Comparison of ENCODE assay signal across 8 cellular contexts in genomic region chr16:74298104-74298503, GRCh38. TPM values are rescaled to one million over a fixed set of nuclear protein-coding genes. Genes with fewer than 3 reads are reported as not detected.
DNase-seq lines count a peak whose midpoint lies in the region; ATAC-seq and TF ChIP-seq lines count a peak whose summit lies in the region.

No MANE protein-coding gene starts in this region.

- H3K4me1 ChIP-seq in Karpas-422 (ENCODE audit: low read length): peaks cover 28% of the 10 kb centered on the region

- H3K27me3 Mint-ChIP-seq in CD14-positive monocyte (ENCODE audit: low read depth in 3 of 3): no peaks in the 10 kb centered on the region
- no peaks in the 10 kb centered on the region for H3K27me3 Mint-ChIP-seq in nephron (ENCODE audit: low read depth)

- H3K9me2 ChIP-seq in Karpas-422 (replicated peaks; ENCODE audit: insufficient read depth, low read length): no peaks in the 10 kb centered on the region

- H3K27ac Mint-ChIP-seq in CD14-positive monocyte: peak overlapping the region in 4 of 7 donors; percentile 95 to 98 (median 98)
- no peak overlapping the region for H3K27ac Mint-ChIP-seq in nephron

- H3K27ac ChIP-seq in Karpas-422 (ENCODE audit: low read length): 0 out of 2 replicates have a peak overlapping the region, but pooled peaks have one; percentile 77

- H3K36me3 ChIP-seq in Karpas-422 (ENCODE audit: insufficient read depth, low read length): peaks cover 52% of the 10 kb centered on the region

- H3K9me3 Mint-ChIP-seq in CD14-positive monocyte (no peaks in the 10 kb centered on the region), nephron (no peaks in the 10 kb centered on the region)

- H4K20me1 ChIP-seq in Karpas-422 (ENCODE audit: insufficient read depth, low read depth, low read length): peaks cover 31% of the 10 kb centered on the region

- TF ChIP-seq CTCF in CD14-positive monocyte (IDR thresholded peaks at IDR 0.05): no peak
- TF ChIP-seq CTCF in choroid plexus epithelial cell (conservative IDR thresholded peaks at IDR 0.05; ENCODE audit: low read depth, low read length): no peak
- no peak for TF ChIP-seq CTCF in nephron (IDR thresholded peaks at IDR 0.05; ENCODE audit: unreplicated experiment in 3 of 3)
- TF ChIP-seq CTCF in omental fat pad (IDR thresholded peaks at IDR 0.05): no peak

- no peak for ATAC-seq in omental fat pad (ENCODE audit: low FRiP score)

- peak overlapping the region; percentile 100 for H3K9ac ChIP-seq in Karpas-422 (ENCODE audit: low read length)

- peaks cover 62% of the 10 kb centered on the region for H3K79me2 ChIP-seq in Karpas-422 (ENCODE audit: low read length)

- H3K4me1 Mint-ChIP-seq in CD14-positive monocyte (peaks cover 25% of the 10 kb centered on the region), nephron (peaks cover 13% of the 10 kb centered on the region)

- no peaks in the 10 kb centered on the region for H3K9me3 ChIP-seq in Karpas-422 (ENCODE audit: low read length)

- H3K4me3 Mint-ChIP-seq in CD14-positive monocyte (peak overlapping the region in 1 of 2 donors; percentile 94), nephron (peak overlapping the region; percentile 90 to 97 (median 90))

- intact Hi-C loops in CD14-positive monocyte (cut with micrococcal nuclease): loop anchor here in 1 of 2 donors (5.0 kb wide), 1 partner anchor 369 kb away; the partner anchor contains the start of gene RFWD3

- no peak overlapping the region for H2AFZ ChIP-seq in Karpas-422 (ENCODE audit: low read length)

- peak overlapping the region; percentile 86 for H3K4me2 ChIP-seq in Karpas-422 (ENCODE audit: low read depth, low read length, poor library complexity, severe bottlenecking)

- H3K27me3 ChIP-seq in Karpas-422 (ENCODE audit: low read length): no peaks in the 10 kb centered on the region

- H3K36me3 Mint-ChIP-seq in CD14-positive monocyte (peaks cover 40 to 43% of the 10 kb centered on the region in 2 donors), nephron (ENCODE audit: low read depth) (peaks cover 37% of the 10 kb centered on the region)

- H3K4me3 ChIP-seq in Karpas-422 (ENCODE audit: low read length): peak overlapping the region; percentile 99
- H3K4me3 ChIP-seq in choroid plexus epithelial cell (ENCODE audit: low read depth, low read length): peak overlapping the region; percentile 98

- DNase-seq in CD14-positive monocyte (ENCODE audit: low spot score) (no peak), Karpas-422 (no peak), choroid plexus epithelial cell (ENCODE audit: low read depth) (no peak), NCI-H69 (lab: John Stamatoyannopoulos, UW) (no peak), GM03348 (ENCODE audit: low spot score) (no peak), NAMALWA (ENCODE audit: low spot score) (no peak), omental fat pad (ENCODE audit: low spot score) (no peak)

RNA-seq across cellular contexts. Expression of gene PSMD7, which starts 1.5 kb away (rescaled TPM):
- polyA plus RNA-seq in CD14-positive monocyte: 100 to 1,000 TPM in 1 of 2 donors, 10 to 100 TPM in 1; 96.7 to 118 TPM
- 50.1 and 56.2 TPM in 2 replicates for total RNA-seq in Karpas-422 (2014; rRNA removed; shearing (Covaris generic); ENCODE audit: low replicate concordance)
- 10 to 100 TPM; 62.3 to 99.8 (median 73.3) TPM for total RNA-seq in omental fat pad

Comparison
In these comparisons a context has a peak if more than half of its experiments do, and no peak if none do; other contexts are left out.
1. H3K27ac Mint-ChIP-seq: peak in CD14-positive monocyte (4 of 7); none in nephron (0 of 3).